In the genomic region with DNA sequence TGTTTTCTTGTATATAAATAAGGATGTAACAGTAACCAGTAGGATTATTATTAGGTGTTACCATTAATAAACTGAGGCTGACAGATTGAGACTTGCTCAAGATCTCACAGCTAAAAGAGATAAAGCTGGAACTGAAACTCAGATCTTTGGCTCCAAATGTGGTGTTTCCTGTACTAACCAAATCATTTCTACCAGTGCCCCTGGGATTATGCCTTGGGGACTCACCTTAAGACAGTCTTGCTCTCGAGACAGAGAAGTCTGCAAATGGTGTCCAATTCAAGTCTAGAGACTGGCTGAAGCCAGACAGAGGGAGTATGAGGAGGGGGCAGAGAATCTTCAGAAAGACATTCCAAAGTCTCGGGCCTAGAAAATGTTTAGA, we compare ENCODE assay signal across 12 cellular contexts. TPM values are rescaled to one million over a fixed set of nuclear protein-coding genes. Genes with fewer than 3 reads are reported as not detected.
DNase-seq lines count a peak whose midpoint lies in the region; ATAC-seq and TF ChIP-seq lines count a peak whose summit lies in the region.
"Had no signal": no experiment of that assay in that cellular context is flagged by ENCODE, and none has a peak within 500 bp of the region (broad histone marks: within the 10 kb centered on the region; RNA-seq: fewer than 3 reads in every experiment).

No MANE protein-coding gene starts in this region.

- H3K4me3 Mint-ChIP-seq in activated naive CD4-positive, alpha-beta T cell treated with anti-CD3 and anti-CD28 coated beads, Interleukin-2, amount 10 ng/mL, durations not matched to agents 7 days and 5 days = peak overlapping the region; percentile 93
- H3K4me3 Mint-ChIP-seq: mesothelial cell of epicardium had no signal

- no peaks in the 10 kb centered on the region for H3K27me3 Mint-ChIP-seq in activated naive CD4-positive, alpha-beta T cell treated with anti-CD3 and anti-CD28 coated beads, Interleukin-2, amount 10 ng/mL, durations not matched to agents 7 days and 5 days

- CTCF ChIA-PET in activated naive CD4-positive, alpha-beta T cell treated with anti-CD3 and anti-CD28 coated beads, Interleukin-2, amount 10 ng/mL, durations not matched to agents 7 days and 5 days (lab: Charles Lee) = interaction anchor here (1.0 to 2.7 kb wide), 4 partner anchors 10 to 89 kb away, joined by 4 to 11 read pairs (median 4); no protein-coding TSS in a partner anchor

- WGBS in tibial nerve, 2 donors = 57 to 63% methylated on average over 2 of the region's 2 CpGs
- 68 to 93% methylated on average over 2 of the region's 2 CpGs for WGBS in thyroid gland, 2 donors

- TF ChIP-seq CTCF in colonic mucosa (IDR thresholded peaks at IDR 0.05) = no peak
- TF ChIP-seq CTCF in tibial nerve (IDR thresholded peaks at IDR 0.05) = no peak
- TF ChIP-seq CTCF in thyroid gland (IDR thresholded peaks at IDR 0.05) = no peak

- peaks cover 8% of the 10 kb centered on the region for H3K9me3 Mint-ChIP-seq in activated naive CD4-positive, alpha-beta T cell treated with anti-CD3 and anti-CD28 coated beads, Interleukin-2, amount 10 ng/mL, durations not matched to agents 7 days and 5 days

- H3K4me1 ChIP-seq in colonic mucosa = no peaks in the 10 kb centered on the region
- no peaks in the 10 kb centered on the region for H3K4me1 ChIP-seq in tibial nerve
- peaks cover 0 to 8% of the 10 kb centered on the region in 2 donors for H3K4me1 ChIP-seq in thyroid gland
- H3K4me1 ChIP-seq: BE2C had no signal

- H3K27ac ChIP-seq in colonic mucosa (peak overlapping the region; percentile 69), tibial nerve (peak overlapping the region in 3 of 4 donors; percentile 24 to 80 (median 51)), thyroid gland (no peak overlapping the region)

- no peaks in the 10 kb centered on the region for H3K27me3 ChIP-seq in colonic mucosa
- no peaks in the 10 kb centered on the region for H3K27me3 ChIP-seq in tibial nerve
- no peaks in the 10 kb centered on the region for H3K27me3 ChIP-seq in thyroid gland

- no peak overlapping the region for H3K9ac ChIP-seq in colonic mucosa (ENCODE audit: low read depth in 2 of 2, low read length in 2 of 2)

- H3K4me1 Mint-ChIP-seq in activated naive CD4-positive, alpha-beta T cell treated with anti-CD3 and anti-CD28 coated beads, Interleukin-2, amount 10 ng/mL, durations not matched to agents 7 days and 5 days = peaks cover 34% of the 10 kb centered on the region
- H3K4me1 Mint-ChIP-seq: mesothelial cell of epicardium had no signal

- H3K27ac Mint-ChIP-seq in activated naive CD4-positive, alpha-beta T cell treated with anti-CD3 and anti-CD28 coated beads, Interleukin-2, amount 10 ng/mL, durations not matched to agents 7 days and 5 days = peak overlapping the region; percentile 98
- H3K27ac Mint-ChIP-seq: mesothelial cell of epicardium had no signal

- TF ChIP-seq EP300 in tibial nerve (IDR thresholded peaks at IDR 0.05) = no peak

- no peak for DNase-seq in activated naive CD4-positive, alpha-beta T cell treated with anti-CD3 and anti-CD28 coated beads, Interleukin-2, amount 10 ng/mL, durations not matched to agents 7 days and 5 days
- DNase-seq in activated naive CD4-positive, alpha-beta T cell treated with anti-CD3 and anti-CD28 coated beads, Interleukin-2, amount 50 U/mL, for 16 hours = no peak
- no peak for DNase-seq in colonic mucosa
- DNase-seq in tibial nerve (ENCODE audit: low spot score in 2 of 2) = no peak
- DNase-seq in thyroid gland = no peak
- DNase-seq in left cardiac atrium = no peak
- no peak for DNase-seq in NCI-H2196 (lab: John Stamatoyannopoulos, UW; ENCODE audit: unreplicated experiment)
- DNase-seq: BE2C, NCI-H345 had no signal

- no peak for TF ChIP-seq POLR2A in tibial nerve (IDR thresholded peaks at IDR 0.05)
- no peak for TF ChIP-seq POLR2A in thyroid gland (IDR thresholded peaks at IDR 0.05)

- H3K4me3 ChIP-seq in colonic mucosa (no peak overlapping the region), tibial nerve (peak overlapping the region in 1 of 4 donors; percentile 55), thyroid gland (replicated peaks in 1 of 3) (no peak overlapping the region)

- no peaks in the 10 kb centered on the region for H3K9me3 ChIP-seq in colonic mucosa
- H3K9me3 ChIP-seq in tibial nerve = peaks cover 0 to 15% (median 0%) of the 10 kb centered on the region in 4 donors
- H3K9me3 ChIP-seq in thyroid gland = no peaks in the 10 kb centered on the region
- H3K9me3 ChIP-seq: BE2C had no signal

- peaks cover 44% of the 10 kb centered on the region for H3K36me3 Mint-ChIP-seq in activated naive CD4-positive, alpha-beta T cell treated with anti-CD3 and anti-CD28 coated beads, Interleukin-2, amount 10 ng/mL, durations not matched to agents 7 days and 5 days
- H3K36me3 Mint-ChIP-seq: mesothelial cell of epicardium had no signal

- ATAC-seq in HG03469 (IDR thresholded peaks at IDR 0.05; ENCODE audit: unreplicated experiment) (peak; percentile 30), left cardiac atrium (no peak)

- intact Hi-C loops in colonic mucosa (cut with DNase I) = no loop called here
- intact Hi-C loops in thyroid gland (cut with DNase I) = no loop called here
- intact Hi-C loops in left cardiac atrium (cut with DNase I) = no loop called here

- H3K36me3 ChIP-seq in colonic mucosa (no peaks in the 10 kb centered on the region), tibial nerve (no peaks in the 10 kb centered on the region), thyroid gland (no peaks in the 10 kb centered on the region)
- H3K36me3 ChIP-seq: BE2C had no signal

RNA-seq across cellular contexts. Expression of a gene that starts 0.6 kb away (rescaled TPM):
- total RNA-seq in colonic mucosa = 10 to 100 TPM in 1 of 2 donors, 1 to 10 TPM in 1; 7.4 to 15.8 TPM
- 10 to 100 TPM; 12.0 to 45.0 (median 22.5) TPM for total RNA-seq in tibial nerve
- 10 to 100 TPM; 11.6 to 31.0 (median 13.9) TPM for total RNA-seq in thyroid gland
- 10 to 100 TPM; 19.8 to 37.8 TPM for total RNA-seq in left cardiac atrium
- total RNA-seq: endothelial cell of umbilical vein, mesothelial cell of epicardium had no signal

Comparison
In these comparisons a context has a peak if more than half of its experiments do, and no peak if none do; other contexts are left out.
1. H3K27ac ChIP-seq: peak in colonic mucosa (single experiment) and tibial nerve (3 of 4); none in thyroid gland (0 of 3).